ENCODE assay signal across 8 cellular contexts in the genomic region with DNA sequence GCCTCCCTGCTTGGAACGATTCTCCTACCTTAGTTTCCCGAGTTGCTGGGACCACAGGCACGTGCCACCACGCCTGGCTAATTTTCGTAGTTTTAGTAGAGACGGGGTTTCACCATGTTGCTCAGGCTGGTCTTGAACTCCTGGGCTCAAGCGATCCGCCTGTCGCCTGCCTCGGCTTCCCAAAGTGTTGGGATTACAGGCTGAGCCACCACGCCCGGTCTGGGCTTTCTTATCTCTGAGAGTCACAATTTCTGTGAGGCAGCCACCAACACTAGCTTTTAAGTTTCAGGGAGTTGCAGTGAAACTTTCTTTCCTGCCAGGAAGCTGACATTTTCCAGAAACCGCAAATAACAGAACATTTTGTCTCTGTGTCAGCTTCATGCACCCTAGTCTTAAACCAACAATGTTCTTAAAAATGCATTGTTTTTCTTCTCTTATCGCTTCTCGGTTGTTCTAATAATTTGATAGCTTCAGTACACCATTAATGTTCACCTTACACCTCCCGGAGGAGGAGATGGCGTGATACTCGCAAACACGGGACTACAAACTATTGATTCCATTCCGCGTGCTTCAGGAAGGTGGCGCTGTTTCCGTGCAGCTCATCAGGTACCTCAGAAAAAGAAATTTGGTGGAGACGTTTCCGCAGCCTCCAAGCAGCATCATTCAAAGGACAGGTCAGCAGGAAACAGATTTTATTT. TPM values are rescaled to one million over a fixed set of nuclear protein-coding genes. Genes with fewer than 3 reads are reported as not detected.
DNase-seq lines count a peak whose midpoint lies in the region; ATAC-seq and TF ChIP-seq lines count a peak whose summit lies in the region.

No MANE protein-coding gene starts in this region.

- H3K27me3 Mint-ChIP-seq in activated T-cell treated with anti-CD3 and anti-CD28 coated beads, Interleukin-2, amount 50 U/mL, for 4 hours (ENCODE audit: low read depth) = no peaks in the 10 kb centered on the region
- peaks cover 45% of the 10 kb centered on the region for H3K27me3 Mint-ChIP-seq in neural crest cell (ENCODE audit: low read depth)
- H3K27me3 Mint-ChIP-seq in stimulated activated naive CD8-positive, alpha-beta T cell treated with anti-CD3 and anti-CD28 coated beads, Interleukin-15, amount 100 ng/mL, for 72 hours = peaks cover 8% of the 10 kb centered on the region

- peak; percentile 73 for DNase-seq in EH (ENCODE audit: low read depth)
- peak; percentile 49 for DNase-seq in HT-29 (ENCODE audit: low spot score)
- DNase-seq in Panc1 (ENCODE audit: low read depth, low spot score) = peak; percentile 42
- DNase-seq in activated T-cell treated with anti-CD3 and anti-CD28 coated beads, Interleukin-2, amount 50 U/mL, for 4 hours = peak; percentile 64
- DNase-seq in fibroblast of lung (ENCODE audit: low read depth in 2 of 2) = peak; percentile 50 to 66
- peak; percentile 51 for DNase-seq in neural crest cell (ENCODE audit: low read depth, low spot score)
- peak; percentile 69 to 75 for DNase-seq in stimulated activated naive CD8-positive, alpha-beta T cell treated with anti-CD3 and anti-CD28 coated beads, Interleukin-15, amount 100 ng/mL, for 72 hours

- intact Hi-C loops in Panc1 (cut with micrococcal nuclease; ENCODE audit: unreplicated experiment) = no loop called here

- H3K4me1 ChIP-seq in Panc1 (ENCODE audit: control insufficient read depth, insufficient read depth, low read length) (no peaks in the 10 kb centered on the region), fibroblast of lung (ENCODE audit: control insufficient read depth, extremely low read depth, insufficient read depth, low read length) (no peaks in the 10 kb centered on the region)

- POLR2A ChIA-PET in Panc1 (lab: Charles Lee) = interaction anchor here (0.6 to 0.9 kb wide), 2 partner anchors 75 to 342 kb away, joined by 3 to 4 read pairs; no protein-coding TSS in a partner anchor

- no peak overlapping the region for H3K27ac Mint-ChIP-seq in neural crest cell (ENCODE audit: unreplicated experiment)
- no peak overlapping the region for H3K27ac Mint-ChIP-seq in stimulated activated naive CD8-positive, alpha-beta T cell treated with anti-CD3 and anti-CD28 coated beads, Interleukin-15, amount 100 ng/mL, for 72 hours

- CTCF ChIA-PET in Panc1 (lab: Charles Lee) = interaction anchor here (0.6 to 1.0 kb wide), 6 partner anchors 10 to 257 kb away, joined by 3 to 6 read pairs (median 4); no protein-coding TSS in a partner anchor

- no peak overlapping the region for H2AFZ ChIP-seq in fibroblast of lung (ENCODE audit: low read length)

- H3K27ac ChIP-seq in Panc1 (ENCODE audit: low read length) (no peak overlapping the region), fibroblast of lung (ENCODE audit: insufficient read depth, low read length) (no peak overlapping the region)

- no peaks in the 10 kb centered on the region for H3K36me3 ChIP-seq in Panc1 (ENCODE audit: control insufficient read depth, insufficient read depth, low read length)
- H3K36me3 ChIP-seq in fibroblast of lung (ENCODE audit: control insufficient read depth, insufficient read depth, low read length) = no peaks in the 10 kb centered on the region

- H3K4me3 Mint-ChIP-seq in activated T-cell treated with anti-CD3 and anti-CD28 coated beads, Interleukin-2, amount 50 U/mL, for 4 hours = no peak overlapping the region
- H3K4me3 Mint-ChIP-seq in neural crest cell = peak overlapping the region; percentile 7
- H3K4me3 Mint-ChIP-seq in stimulated activated naive CD8-positive, alpha-beta T cell treated with anti-CD3 and anti-CD28 coated beads, Interleukin-15, amount 100 ng/mL, for 72 hours = peak overlapping the region; percentile 27 to 53

- H3K9me3 ChIP-seq in Panc1 (ENCODE audit: control insufficient read depth, insufficient read depth, low read depth, low read length) = no peaks in the 10 kb centered on the region
- H3K9me3 ChIP-seq in fibroblast of lung (ENCODE audit: control insufficient read depth, insufficient read depth, low read depth, low read length) = no peaks in the 10 kb centered on the region

- TF ChIP-seq CTCF in Panc1 (IDR thresholded peaks at IDR 0.05) (peak; percentile 94), fibroblast of lung (conservative IDR thresholded peaks at IDR 0.05 in 1 of 2, IDR thresholded peaks at IDR 0.05 in 1 of 2; ENCODE audit: low read depth in 1 of 2, low read length in 2 of 2) (peak; percentile 93 to 96), neural crest cell (conservative IDR thresholded peaks at IDR 0.05) (peak; percentile 93)

- H3K4me3 ChIP-seq in Panc1 (ENCODE audit: low read depth in 2 of 2, low read length in 2 of 2) (peak overlapping the region in 1 of 2 experiments; percentile 23; a peak in 1 of 4 replicates), fibroblast of lung (replicated peaks in 1 of 4; ENCODE audit: control extremely low read depth in 1 of 4, insufficient read depth in 1 of 4, low read depth in 3 of 4, low read length in 4 of 4) (peak overlapping the region in 1 of 4 experiments; percentile 29)

- peaks cover 4% of the 10 kb centered on the region for H3K4me1 Mint-ChIP-seq in activated T-cell treated with anti-CD3 and anti-CD28 coated beads, Interleukin-2, amount 50 U/mL, for 4 hours (ENCODE audit: low read depth)
- H3K4me1 Mint-ChIP-seq in neural crest cell = peaks cover 4% of the 10 kb centered on the region
- peaks cover 12% of the 10 kb centered on the region for H3K4me1 Mint-ChIP-seq in stimulated activated naive CD8-positive, alpha-beta T cell treated with anti-CD3 and anti-CD28 coated beads, Interleukin-15, amount 100 ng/mL, for 72 hours

- H3K9me3 Mint-ChIP-seq in activated T-cell treated with anti-CD3 and anti-CD28 coated beads, Interleukin-2, amount 50 U/mL, for 4 hours = no peaks in the 10 kb centered on the region
- H3K9me3 Mint-ChIP-seq in neural crest cell = no peaks in the 10 kb centered on the region
- no peaks in the 10 kb centered on the region for H3K9me3 Mint-ChIP-seq in stimulated activated naive CD8-positive, alpha-beta T cell treated with anti-CD3 and anti-CD28 coated beads, Interleukin-15, amount 100 ng/mL, for 72 hours

- no peaks in the 10 kb centered on the region for H3K79me2 ChIP-seq in fibroblast of lung (ENCODE audit: control insufficient read depth, insufficient read depth, low read length)

- no peaks in the 10 kb centered on the region for H3K36me3 Mint-ChIP-seq in activated T-cell treated with anti-CD3 and anti-CD28 coated beads, Interleukin-2, amount 50 U/mL, for 4 hours (ENCODE audit: insufficient read depth)
- H3K36me3 Mint-ChIP-seq in neural crest cell (ENCODE audit: low read depth) = no peaks in the 10 kb centered on the region

- ATAC-seq in Panc1 = peak; percentile 85
- ATAC-seq in activated T-cell treated with anti-CD3 and anti-CD28 coated beads, Interleukin-2, amount 50 U/mL, for 4 hours = peak; percentile 74 to 92
- ATAC-seq in stimulated activated naive CD8-positive, alpha-beta T cell treated with anti-CD3 and anti-CD28 coated beads, Interleukin-15, amount 100 ng/mL, for 72 hours = peak; percentile 89
- no peak for ATAC-seq in GM19351 (IDR thresholded peaks at IDR 0.05; ENCODE audit: unreplicated experiment)

- in situ Hi-C loops in Panc1 (cut with HindIII; ENCODE audit: low pct_unique_long_range_greater_than_20kb, low sequenced_read_pairs) = no loop called here

- no peak overlapping the region for H3K9ac ChIP-seq in fibroblast of lung (ENCODE audit: insufficient read depth, low read length)

- H3K4me2 ChIP-seq in fibroblast of lung (ENCODE audit: extremely low read depth, insufficient read depth, low read length) = peak overlapping the region; percentile 77

- no TSS peak for BruUV-seq in Panc1 (replicated peaks; lab: Mats Ljungman, UMichigan)

- no peaks in the 10 kb centered on the region for H4K20me1 ChIP-seq in fibroblast of lung (ENCODE audit: control insufficient read depth, extremely low read depth, insufficient read depth, low read length)

- H3K27me3 ChIP-seq in Panc1 (ENCODE audit: control insufficient read depth, insufficient read depth, low read length) (no peaks in the 10 kb centered on the region), fibroblast of lung (ENCODE audit: control insufficient read depth, insufficient read depth, low read length) (peaks cover 2% of the 10 kb centered on the region)

RNA-seq across cellular contexts. Expression of a gene that starts 7.4 kb away (rescaled TPM):
- total RNA-seq in HT-29 (2014; rRNA removed; shearing (Covaris generic)) = 24.5 and 26.9 TPM in 2 replicates
- 9.4 TPM for total RNA-seq in Panc1 (2021; ENCODE audit: unreplicated experiment)
- 14.7 TPM for polyA plus RNA-seq in Panc1 (2012; ENCODE audit: insufficient read length)
- total RNA-seq in activated T-cell treated with anti-CD3 and anti-CD28 coated beads, Interleukin-2, amount 50 U/mL, for 4 hours = 10 to 100 TPM; 13.3 to 17.1 (median 15.8) TPM
- 7.7 and 15.5 TPM in 2 replicates for total RNA-seq in fibroblast of lung
- 15.7 and 21.5 TPM in 2 replicates for polyA plus RNA-seq in fibroblast of lung
- 20.7 and 24.7 TPM in 2 replicates for polyA plus RNA-seq in fibroblast of lung (2012)
- 27.5 and 71.1 TPM in 2 replicates for polyA minus RNA-seq in fibroblast of lung (ENCODE audit: low replicate concordance)
- total RNA-seq in neural crest cell = 14.8 and 15.6 TPM in 2 replicates
